Comparison of ENCODE assay signal across 28 cellular contexts in the genomic region with DNA sequence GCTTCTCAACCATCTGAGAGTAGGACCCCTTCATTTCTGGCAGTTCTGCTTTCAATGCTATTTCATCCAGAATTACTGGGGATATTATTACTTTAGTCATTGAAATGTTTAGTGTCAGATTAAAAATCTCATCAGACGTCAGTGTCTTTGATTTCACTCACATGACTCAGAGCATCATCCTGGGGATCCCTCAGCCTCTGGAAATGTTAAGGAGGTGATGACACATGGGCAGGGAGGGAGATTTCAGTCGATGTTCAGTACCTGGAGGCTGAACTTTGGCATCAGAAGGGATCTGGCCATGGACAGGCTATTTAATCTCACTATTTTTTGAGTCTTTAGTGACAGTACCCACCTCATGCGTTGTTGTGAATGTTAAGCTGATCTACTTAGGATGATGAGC. TPM values are rescaled to one million over a fixed set of nuclear protein-coding genes. Genes with fewer than 3 reads are reported as not detected.
DNase-seq lines count a peak whose midpoint lies in the region; ATAC-seq, FAIRE-seq and TF ChIP-seq lines count a peak whose summit lies in the region.
"Had no signal": no experiment of that assay in that cellular context is flagged by ENCODE, and none has a peak within 500 bp of the region (broad histone marks: within the 10 kb centered on the region; RNA-seq: fewer than 3 reads in every experiment).

No MANE protein-coding gene starts in this region.

- H3K36me3 Mint-ChIP-seq in HFFc6 (ENCODE audit: low read depth), result no peaks in the 10 kb centered on the region
- H3K36me3 Mint-ChIP-seq in activated T-helper 1 cell treated with anti-CD3 and anti-CD28 coated beads, Interleukin-12 subunit alpha, Interleukin-12 subunit beta, Interleukin-2, Interleukin-4 antibody, amounts not matched to agents 30 ng/mL and 10 ng/mL and 1 ng/mL, durations not matched to agents 14 hours and 24 hours and 36 hours (ENCODE audit: low read depth), result no peaks in the 10 kb centered on the region
- H3K36me3 Mint-ChIP-seq: activated naive CD4-positive, alpha-beta T cell treated with anti-CD3 and anti-CD28 coated beads, Interleukin-2, amount 50 U/mL, for 24 hours had no signal

- H3K4me3 Mint-ChIP-seq in HFFc6, result no peak overlapping the region
- H3K4me3 Mint-ChIP-seq in activated T-helper 1 cell treated with anti-CD3 and anti-CD28 coated beads, Interleukin-12 subunit alpha, Interleukin-12 subunit beta, Interleukin-2, Interleukin-4 antibody, amounts not matched to agents 30 ng/mL and 10 ng/mL and 1 ng/mL, durations not matched to agents 14 hours and 24 hours and 36 hours, result no peak overlapping the region
- H3K4me3 Mint-ChIP-seq: activated naive CD4-positive, alpha-beta T cell treated with anti-CD3 and anti-CD28 coated beads, Interleukin-2, amount 50 U/mL, for 24 hours; stimulated activated naive CD8-positive, alpha-beta T cell treated with anti-CD3 and anti-CD28 coated beads, Interleukin-15, Interleukin-2, amounts not matched to agents 100 ng/mL and 50 ng/mL, for 24 hours had no signal

- no peak overlapping the region for H3K9ac ChIP-seq in mammary epithelial cell (ENCODE audit: insufficient read depth, low read length)
- H3K9ac ChIP-seq: BLaER1 had no signal

- ATAC-seq in gastrocnemius medialis (no peak), pancreas (no peak)
- ATAC-seq: activated CD4-positive, CD25-positive, alpha-beta regulatory T cell treated with anti-CD3 and anti-CD28 coated beads, Interleukin-2, amount 50 U/mL, for 24 hours; K562; left lung had no signal

- CTCF ChIA-PET in mammary epithelial cell (lab: Charles Lee; ENCODE audit: low non-redundant PET), result no interaction called here

- H3K9me3 ChIP-seq in mammary epithelial cell (replicated peaks; ENCODE audit: insufficient read depth, low read length) (no peaks in the 10 kb centered on the region), gastrocnemius medialis (no peaks in the 10 kb centered on the region), pancreas (no peaks in the 10 kb centered on the region)
- H3K9me3 ChIP-seq: BLaER1, left lung, MG63, ovary, right atrium auricular region, spleen, thoracic aorta had no signal

- H3K36me3 ChIP-seq in mammary epithelial cell (ENCODE audit: insufficient read depth, low read length) (no peaks in the 10 kb centered on the region), gastrocnemius medialis (no peaks in the 10 kb centered on the region), pancreas (no peaks in the 10 kb centered on the region)
- H3K36me3 ChIP-seq: BLaER1, left lung, MG63, ovary, right atrium auricular region, spleen, thoracic aorta had no signal

- peaks cover 47% of the 10 kb centered on the region for H3K4me1 Mint-ChIP-seq in HFFc6 (ENCODE audit: low read depth)
- H3K4me1 Mint-ChIP-seq in activated T-helper 1 cell treated with anti-CD3 and anti-CD28 coated beads, Interleukin-12 subunit alpha, Interleukin-12 subunit beta, Interleukin-2, Interleukin-4 antibody, amounts not matched to agents 30 ng/mL and 10 ng/mL and 1 ng/mL, durations not matched to agents 14 hours and 24 hours and 36 hours (ENCODE audit: low read depth), result no peaks in the 10 kb centered on the region
- H3K4me1 Mint-ChIP-seq: activated naive CD4-positive, alpha-beta T cell treated with anti-CD3 and anti-CD28 coated beads, Interleukin-2, amount 50 U/mL, for 24 hours had no signal

- intact Hi-C loops in mammary epithelial cell (cut with micrococcal nuclease) (no loop called here), gastrocnemius medialis (cut with DNase I; ENCODE audit: low total_unique reads) (no loop called here), pancreas (cut with DNase I) (no loop called here)
- intact Hi-C loops in activated T-helper 1 cell treated with anti-CD3 and anti-CD28 coated beads, Interleukin-12 subunit alpha, Interleukin-12 subunit beta, Interleukin-2, Interleukin-4 antibody, amounts not matched to agents 30 ng/mL and 10 ng/mL and 1 ng/mL, durations not matched to agents 14 hours and 24 hours and 36 hours (cut with micrococcal nuclease), result no loop called here

- no peak for TF ChIP-seq CTCF in HFFc6 (IDR thresholded peaks at IDR 0.05)
- TF ChIP-seq CTCF in mammary epithelial cell (conservative IDR thresholded peaks at IDR 0.05 in 1 of 2, IDR thresholded peaks at IDR 0.05 in 1 of 2; ENCODE audit: extremely low read depth in 1 of 2, insufficient read depth in 1 of 2, low read depth in 1 of 2, low read length in 2 of 2), result no peak
- TF ChIP-seq CTCF in gastrocnemius medialis (IDR thresholded peaks at IDR 0.05 in 4 of 5, conservative IDR thresholded peaks at IDR 0.05 in 1 of 5), result no peak
- no peak for TF ChIP-seq CTCF in pancreas (IDR thresholded peaks at IDR 0.05)

- DNase-seq in HFFc6, result peak; percentile 17
- peak; percentile 89 for DNase-seq in NCI-H82 (lab: John Stamatoyannopoulos, UW)
- DNase-seq in mammary epithelial cell, result peak; percentile 71
- no peak for DNase-seq in gastrocnemius medialis
- no peak for DNase-seq in activated naive CD4-positive, alpha-beta T cell (lab: John Stamatoyannopoulos, UW)
- no peak for DNase-seq in activated CD4-positive, CD25-positive, alpha-beta regulatory T cell (lab: John Stamatoyannopoulos, UW)
- no peak for DNase-seq in activated T-helper 1 cell treated with anti-CD3 and anti-CD28 coated beads, Interleukin-12 subunit alpha, Interleukin-12 subunit beta, Interleukin-2, Interleukin-4 antibody, amounts not matched to agents 30 ng/mL and 10 ng/mL and 1 ng/mL, durations not matched to agents 14 hours and 24 hours and 36 hours (ENCODE audit: low spot score)
- no peak for DNase-seq in pancreas
- DNase-seq: activated CD4-positive, alpha-beta T cell treated with anti-CD3 and anti-CD28 coated beads, Interleukin-2, amount 50 U/mL, for 48 hours; activated CD8-positive, alpha-beta memory T cell treated with anti-CD3 and anti-CD28 coated beads, Interleukin-2, amount 50 U/mL, for 4 hours; amygdala; left lung; mesenchymal stem cell; MG63; NCI-H1105 treated with DMSO at 0.1 percent for 48 hours; NCI-H187 treated with DMSO at 0.1 percent for 48 hours; NCI-H524 treated with DMSO at 0.1 percent for 48 hours; ovary; spleen; stimulated activated CD8-positive, alpha-beta memory T cell treated with anti-CD3 and anti-CD28 coated beads, Interleukin-4, amount 100 ng/mL, for 48 hours had no signal

- dilution Hi-C loops in mammary epithelial cell (cut with HindIII; ENCODE audit: low sequenced_read_pairs), result no loop called here

- TF ChIP-seq POLR2A in gastrocnemius medialis (IDR thresholded peaks at IDR 0.05), result no peak

- no peaks in the 10 kb centered on the region for H4K20me1 ChIP-seq in mammary epithelial cell (ENCODE audit: insufficient read depth, low read length)
- H4K20me1 ChIP-seq: BLaER1 had no signal

- in situ Hi-C loops in mammary epithelial cell (cut with MboI; ENCODE audit: low sequenced_read_pairs in 2 of 2), result no loop called here
- in situ Hi-C loops in gastrocnemius medialis (cut with MboI; ENCODE audit: low sequenced_read_pairs in 4 of 4), result no loop called here

- H3K4me1 ChIP-seq in mammary epithelial cell (ENCODE audit: insufficient read depth, low read length) (peaks cover 53% of the 10 kb centered on the region), gastrocnemius medialis (peaks cover 10 to 40% of the 10 kb centered on the region in 2 donors), pancreas (no peaks in the 10 kb centered on the region)
- H3K4me1 ChIP-seq: BLaER1, left lung, spleen had no signal

- no peak overlapping the region for H2AFZ ChIP-seq in mammary epithelial cell (ENCODE audit: low read depth, low read length)

- H3K27ac Mint-ChIP-seq in HFFc6, result peak overlapping the region; percentile 38; the same call in 1 of the 2 replicates
- no peak overlapping the region for H3K27ac Mint-ChIP-seq in activated T-helper 1 cell treated with anti-CD3 and anti-CD28 coated beads, Interleukin-12 subunit alpha, Interleukin-12 subunit beta, Interleukin-2, Interleukin-4 antibody, amounts not matched to agents 30 ng/mL and 10 ng/mL and 1 ng/mL, durations not matched to agents 14 hours and 24 hours and 36 hours
- H3K27ac Mint-ChIP-seq: activated naive CD4-positive, alpha-beta T cell treated with anti-CD3 and anti-CD28 coated beads, Interleukin-2, amount 50 U/mL, for 24 hours; stimulated activated naive CD8-positive, alpha-beta T cell treated with anti-CD3 and anti-CD28 coated beads, Interleukin-15, Interleukin-2, amounts not matched to agents 100 ng/mL and 50 ng/mL, for 24 hours had no signal

- H3K4me2 ChIP-seq in mammary epithelial cell (ENCODE audit: insufficient read depth, low read depth, low read length), result no peak overlapping the region
- H3K4me2 ChIP-seq: BLaER1 had no signal

- H3K27me3 Mint-ChIP-seq in HFFc6 (ENCODE audit: insufficient read depth), result no peaks in the 10 kb centered on the region
- peaks cover 10% of the 10 kb centered on the region for H3K27me3 Mint-ChIP-seq in activated T-helper 1 cell treated with anti-CD3 and anti-CD28 coated beads, Interleukin-12 subunit alpha, Interleukin-12 subunit beta, Interleukin-2, Interleukin-4 antibody, amounts not matched to agents 30 ng/mL and 10 ng/mL and 1 ng/mL, durations not matched to agents 14 hours and 24 hours and 36 hours (ENCODE audit: insufficient read depth)

- 31% methylated on average over 3 of the region's 3 CpGs for WGBS in mammary epithelial cell (ENCODE audit: low coverage, missing lambda C conversion rate)
- 63 to 69% methylated on average over 3 of the region's 3 CpGs for WGBS in pancreas, 2 donors

- BruUV-seq in mammary epithelial cell (replicated peaks; lab: Mats Ljungman, UMichigan), result no TSS peak

- H3K4me3 ChIP-seq in mammary epithelial cell (replicated peaks in 1 of 3; ENCODE audit: insufficient read depth in 1 of 3, low read depth in 2 of 3, low read length in 3 of 3) (no peak overlapping the region), gastrocnemius medialis (no peak overlapping the region), pancreas (no peak overlapping the region)
- H3K4me3 ChIP-seq: BLaER1, K562, left lung, MG63, ovary, right atrium auricular region, spleen, thoracic aorta had no signal

- H3K9me3 Mint-ChIP-seq in HFFc6, result no peaks in the 10 kb centered on the region
- no peaks in the 10 kb centered on the region for H3K9me3 Mint-ChIP-seq in activated T-helper 1 cell treated with anti-CD3 and anti-CD28 coated beads, Interleukin-12 subunit alpha, Interleukin-12 subunit beta, Interleukin-2, Interleukin-4 antibody, amounts not matched to agents 30 ng/mL and 10 ng/mL and 1 ng/mL, durations not matched to agents 14 hours and 24 hours and 36 hours
- H3K9me3 Mint-ChIP-seq: activated naive CD4-positive, alpha-beta T cell treated with anti-CD3 and anti-CD28 coated beads, Interleukin-2, amount 50 U/mL, for 24 hours; stimulated activated naive CD8-positive, alpha-beta T cell treated with anti-CD3 and anti-CD28 coated beads, Interleukin-15, Interleukin-2, amounts not matched to agents 100 ng/mL and 50 ng/mL, for 24 hours had no signal

- no peak for FAIRE-seq in pancreas (lab: Jason Lieb, UNC)
- FAIRE-seq: G401.6, K562 had no signal

- no peaks in the 10 kb centered on the region for H3K27me3 ChIP-seq in mammary epithelial cell (ENCODE audit: insufficient read depth, low read length)
- no peaks in the 10 kb centered on the region for H3K27me3 ChIP-seq in gastrocnemius medialis
- H3K27me3 ChIP-seq in pancreas, result no peaks in the 10 kb centered on the region
- H3K27me3 ChIP-seq: BLaER1, left lung, MG63, ovary, right atrium auricular region, spleen had no signal

- peaks cover 43% of the 10 kb centered on the region for H3K79me2 ChIP-seq in mammary epithelial cell (ENCODE audit: insufficient read depth, low read length)

- H3K27ac ChIP-seq in mammary epithelial cell (ENCODE audit: insufficient read depth, low read depth, low read length) (peak overlapping the region; percentile 31), gastrocnemius medialis (peak overlapping the region; percentile 14 to 68 (median 56)), pancreas (no peak overlapping the region)
- H3K27ac ChIP-seq: BLaER1, left lung, ovary, right atrium auricular region, spleen, thoracic aorta had no signal

RNA-seq across cellular contexts. Expression of a gene that starts 39.1 kb away (rescaled TPM):
- 1 to 10 TPM; 2.4 to 7.5 (median 3.3) TPM for total RNA-seq in HFFc6 (2021; fragmentation: NEBNext Ultra II Directional; extraction: Animal tissue kit (Norgen Biotek cat#: 25700))
- 10 to 100 TPM; 32.2 to 32.9 TPM for total RNA-seq in mammary epithelial cell
- polyA plus RNA-seq in mammary epithelial cell, result 15.1 TPM
- polyA minus RNA-seq in mammary epithelial cell, result 26.4 TPM
- total RNA-seq in gastrocnemius medialis, result 10 to 100 TPM; 11.6 to 51.1 (median 40.7) TPM
- 1.5 and 1.9 TPM in 2 replicates for total RNA-seq in activated T-helper 1 cell treated with anti-CD3 and anti-CD28 coated beads, Interleukin-12 subunit alpha, Interleukin-12 subunit beta, Interleukin-2, Interleukin-4 antibody, amounts not matched to agents 30 ng/mL and 10 ng/mL and 1 ng/mL, durations not matched to agents 14 hours and 24 hours and 36 hours
- 1 to 10 TPM in 2 of 6 donors, under 1 TPM in 4; 0.58 to 1.2 (median 0.79) TPM for total RNA-seq in pancreas
- 1 to 10 TPM in 1 of 2 donors, under 1 TPM in 1; 0.30 to 1.4 TPM for polyA plus RNA-seq in pancreas

Comparison
In these comparisons a context has a peak if more than half of its experiments do, and no peak if none do; other contexts are left out.
1. DNase-seq: peak in HFFc6 (single experiment), NCI-H82 (single experiment) and mammary epithelial cell (single experiment); none in gastrocnemius medialis (0 of 2), activated naive CD4-positive, alpha-beta T cell (0 of 4), activated CD4-positive, CD25-positive, alpha-beta regulatory T cell (0 of 4), activated T-helper 1 cell treated with anti-CD3 and anti-CD28 coated beads, Interleukin-12 subunit alpha, Interleukin-12 subunit beta, Interleukin-2, Interleukin-4 antibody, amounts not matched to agents 30 ng/mL and 10 ng/mL and 1 ng/mL, durations not matched to agents 14 hours and 24 hours and 36 hours (single experiment) and pancreas (0 of 6).
2. H3K27ac ChIP-seq: peak in mammary epithelial cell (single experiment) and gastrocnemius medialis (4 of 4); none in pancreas (0 of 4).